In genomic region chr4:56531823-56532222, GRCh38 we compare ENCODE assay signal across 1 cellular context.
TF ChIP-seq lines count a peak whose summit lies in the region.

No MANE protein-coding gene starts in this region.

TF ChIP-seq in K562, 482 proteins besides CTCF, POLR2A, EP300 and RAD21 (continued from another document):
- no peak for TF ChIP-seq IRF9 (tag; IDR thresholded peaks at IDR 0.05)
TF ChIP-seq in K562: peak in this region for 18.
